13 cellular contexts compared by ENCODE assay signal in genomic region chr16:2091722-2092620, GRCh38. TPM values are rescaled to one million over a fixed set of nuclear protein-coding genes. Genes with fewer than 3 reads are reported as not detected.
A peak's percentile ranks its signal among the peaks of the same experiment; 100 is the strongest.
DNase-seq lines count a peak whose midpoint lies in the region; ATAC-seq and TF ChIP-seq lines count a peak whose summit lies in the region.
"Had no signal": no experiment of that assay in that cellular context is flagged by ENCODE, and none has a peak within 500 bp of the region (broad histone marks: within the 10 kb centered on the region; RNA-seq: fewer than 3 reads in every experiment).

No MANE protein-coding gene starts in this region.

- H3K4me3 ChIP-seq in iPS-15b (ENCODE audit: low read depth, low read length): peak overlapping the region; percentile 60
- H3K4me3 ChIP-seq in psoas muscle: peak overlapping the region; percentile 7
- H3K4me3 ChIP-seq: breast epithelium had no signal

- intact Hi-C loops in psoas muscle (cut with DNase I): no loop called here

- peak; percentile 9 for DNase-seq in GM03348 (ENCODE audit: low spot score)
- no peak for DNase-seq in psoas muscle
- DNase-seq in MV-4-11 (lab: John Stamatoyannopoulos, UW): no peak
- DNase-seq in SHP77 treated with DMSO at 0.1 percent for 48 hours (lab: John Stamatoyannopoulos, UW): no peak
- no peak for DNase-seq in NOMO-1 treated with DMSO at 0.1 percent for 48 hours (lab: John Stamatoyannopoulos, UW; ENCODE audit: unreplicated experiment)
- DNase-seq: activated CD4-positive, alpha-beta T cell treated with anti-CD3 and anti-CD28 coated beads, Interleukin-2, amount 10 ng/mL, durations not matched to agents 7 days and 5 days; BE2C; NCI-H2107; NK-92 treated with Interleukin-12 subunit alpha and Interleukin-12 subunit beta, amount 100 ng/mL, for 24 hours had no signal

- peak overlapping the region; percentile 60 for H3K9ac ChIP-seq in iPS-15b (ENCODE audit: low read depth, low read length)

- WGBS in psoas muscle, 3 donors: 71 to 83% (median 73%) methylated on average over 45 to 48 of the region's 48 CpGs

- H3K4me1 ChIP-seq in iPS-15b (ENCODE audit: control insufficient read depth, insufficient read depth, low read length): no peaks in the 10 kb centered on the region
- peaks cover 14% of the 10 kb centered on the region for H3K4me1 ChIP-seq in psoas muscle
- H3K4me1 ChIP-seq: BE2C, breast epithelium had no signal

- no peaks in the 10 kb centered on the region for H3K27me3 ChIP-seq in iPS-15b (ENCODE audit: control insufficient read depth, insufficient read depth, low read length)
- H3K27me3 ChIP-seq in psoas muscle (ENCODE audit: insufficient read depth in 3 of 3, low read length in 2 of 3): no peaks in the 10 kb centered on the region
- H3K27me3 ChIP-seq: BE2C, breast epithelium had no signal

- TF ChIP-seq CTCF in psoas muscle (IDR thresholded peaks at IDR 0.05): no peak

- H3K9me3 ChIP-seq in iPS-15b (ENCODE audit: control insufficient read depth, insufficient read depth, low read length): no peaks in the 10 kb centered on the region
- no peaks in the 10 kb centered on the region for H3K9me3 ChIP-seq in psoas muscle
- H3K9me3 ChIP-seq: BE2C, breast epithelium had no signal

- peak overlapping the region; percentile 19 for H3K27ac ChIP-seq in angular gyrus (ENCODE audit: low read depth, low read length)
- peak overlapping the region; percentile 65 for H3K27ac ChIP-seq in psoas muscle

- ATAC-seq in psoas muscle: no peak
- no peak for ATAC-seq in HG03521 (IDR thresholded peaks at IDR 0.05; ENCODE audit: unreplicated experiment)

- peaks cover 43% of the 10 kb centered on the region for H3K36me3 ChIP-seq in iPS-15b (ENCODE audit: control insufficient read depth, insufficient read depth, low read length)
- peaks cover 8 to 92% of the 10 kb centered on the region in 2 donors for H3K36me3 ChIP-seq in psoas muscle (ENCODE audit: insufficient read depth in 1 of 2, low read depth in 1 of 2)
- H3K36me3 ChIP-seq: breast epithelium had no signal

RNA-seq across cellular contexts. Expression of gene PKD1, which starts 43.7 kb away (rescaled TPM):
- 100 to 1,000 TPM in 1 of 4 donors, 10 to 100 TPM in 3; 59.1 to 123 (median 86.0) TPM for total RNA-seq in psoas muscle
- polyA plus RNA-seq in psoas muscle: 10 to 100 TPM; 33.9 to 93.3 (median 58.4) TPM

RNA-seq across cellular contexts. Expression of gene TSC2, which starts 44.2 kb away (rescaled TPM):
- 10 to 100 TPM; 60.8 to 89.9 (median 73.8) TPM for total RNA-seq in psoas muscle
- polyA plus RNA-seq in psoas muscle: 10 to 100 TPM; 27.8 to 43.0 (median 29.7) TPM

RNA-seq across cellular contexts. Expression of gene NTHL1, which starts 44.3 kb away (rescaled TPM):
- 10 to 100 TPM in 1 of 4 donors, 1 to 10 TPM in 3; 3.1 to 11.9 (median 4.8) TPM for total RNA-seq in psoas muscle
- 10 to 100 TPM in 2 of 3 donors, 1 to 10 TPM in 1; 8.0 to 17.7 (median 16.8) TPM for polyA plus RNA-seq in psoas muscle

RNA-seq across cellular contexts. Expression of gene RAB26, which starts 56.5 kb away (rescaled TPM):
- total RNA-seq in psoas muscle: 1 to 10 TPM in 1 of 4 donors, under 1 TPM in 3; 0.32 to 1.7 (median 0.83) TPM
- polyA plus RNA-seq in psoas muscle: under 1 TPM; 0.17 to 0.31 (median 0.21) TPM
